ENCODE assay signal across 26 cellular contexts in genomic region chr11:102234779-102235439, GRCh38.
A peak's percentile ranks its signal among the peaks of the same experiment; 100 is the strongest.
DNase-seq lines count a peak whose midpoint lies in the region; ATAC-seq and TF ChIP-seq lines count a peak whose summit lies in the region.
"Had no signal": no experiment of that assay in that cellular context is flagged by ENCODE, and none has a peak within 500 bp of the region (broad histone marks: within the 10 kb centered on the region; RNA-seq: fewer than 3 reads in every experiment).

No MANE protein-coding gene starts in this region.

- WGBS in upper lobe of left lung, 2 donors = 69 to 73% methylated on average over 7 of the region's 7 CpGs

- H3K79me2 ChIP-seq in OCI-LY7 (ENCODE audit: insufficient read depth, low read depth, low read length) = no peaks in the 10 kb centered on the region

- H3K4me1 ChIP-seq in OCI-LY7 (ENCODE audit: insufficient read depth, low read length, poor library complexity, severe bottlenecking) = peaks cover 26% of the 10 kb centered on the region
- H3K4me1 ChIP-seq in upper lobe of left lung = no peaks in the 10 kb centered on the region

- H3K4me1 Mint-ChIP-seq in nephron progenitor cell = peaks cover 36% of the 10 kb centered on the region

- peak overlapping the region; percentile 93 for H3K27ac Mint-ChIP-seq in nephron progenitor cell
- H3K27ac Mint-ChIP-seq: activated CD8-positive, alpha-beta T cell treated with anti-CD3 and anti-CD28 coated beads for 36 hours had no signal

- H3K4me3 ChIP-seq in OCI-LY7 (ENCODE audit: low read depth, low read length, poor library complexity, severe bottlenecking) = no peak overlapping the region
- H3K4me3 ChIP-seq in upper lobe of left lung = no peak overlapping the region
- H3K4me3 ChIP-seq: A549, BLaER1, dorsolateral prefrontal cortex, hepatocyte, thyroid gland had no signal

- no peaks in the 10 kb centered on the region for H3K27me3 ChIP-seq in upper lobe of left lung
- H3K27me3 ChIP-seq: BLaER1, hepatocyte, thyroid gland had no signal

- peaks cover 4% of the 10 kb centered on the region for H3K9me3 Mint-ChIP-seq in nephron progenitor cell
- H3K9me3 Mint-ChIP-seq: activated CD8-positive, alpha-beta T cell treated with anti-CD3 and anti-CD28 coated beads for 36 hours had no signal

- H3K4me3 Mint-ChIP-seq in nephron progenitor cell = peak overlapping the region; percentile 4
- H3K4me3 Mint-ChIP-seq: activated CD8-positive, alpha-beta T cell treated with anti-CD3 and anti-CD28 coated beads for 36 hours had no signal

- no peak overlapping the region for H3K27ac ChIP-seq in OCI-LY7 (ENCODE audit: low read depth, low read length, poor library complexity, severe bottlenecking)
- peak overlapping the region; percentile 12 for H3K27ac ChIP-seq in epithelial cell of prostate
- no peak overlapping the region for H3K27ac ChIP-seq in upper lobe of left lung
- H3K27ac ChIP-seq: A549, BLaER1, dorsolateral prefrontal cortex, hepatocyte, thyroid gland had no signal

- peak overlapping the region; percentile 42 for H3K4me2 ChIP-seq in OCI-LY7 (ENCODE audit: low read length)
- H3K4me2 ChIP-seq: A549, hepatocyte had no signal

- H3K36me3 ChIP-seq in OCI-LY7 (ENCODE audit: insufficient read depth, low read length) (no peaks in the 10 kb centered on the region), upper lobe of left lung (peaks cover 0 to 16% (median 0%) of the 10 kb centered on the region in 4 donors)
- H3K36me3 ChIP-seq: thyroid gland had no signal

- intact Hi-C loops in OCI-LY7 (cut with micrococcal nuclease; ENCODE audit: unreplicated experiment) = no loop called here

- ATAC-seq in HG03460 (IDR thresholded peaks at IDR 0.05; ENCODE audit: unreplicated experiment) = no peak
- no peak for ATAC-seq in upper lobe of left lung (ENCODE audit: low FRiP score in 2 of 2)
- ATAC-seq: A549; activated CD4-positive, CD25-positive, alpha-beta regulatory T cell treated with anti-CD3 and anti-CD28 coated beads, Interleukin-2, amount 50 U/mL, for 24 hours; activated CD8-positive, alpha-beta T cell treated with anti-CD3 and anti-CD28 coated beads for 36 hours had no signal

- no peaks in the 10 kb centered on the region for H4K20me1 ChIP-seq in OCI-LY7 (ENCODE audit: insufficient read depth, low read length)
- H4K20me1 ChIP-seq: BLaER1 had no signal

- peaks cover 62% of the 10 kb centered on the region for H3K36me3 Mint-ChIP-seq in nephron progenitor cell (ENCODE audit: low read depth)

- H3K9me3 ChIP-seq in OCI-LY7 (ENCODE audit: low read length) (no peaks in the 10 kb centered on the region), upper lobe of left lung (no peaks in the 10 kb centered on the region)
- H3K9me3 ChIP-seq: A549, BLaER1, thyroid gland had no signal

- TF ChIP-seq EP300 in upper lobe of left lung (IDR thresholded peaks at IDR 0.05) = no peak

- CTCF ChIA-PET in OCI-LY7 (lab: Charles Lee; ENCODE audit: unreplicated experiment) = no interaction called here

- TF ChIP-seq POLR2A in upper lobe of left lung (IDR thresholded peaks at IDR 0.05) = no peak

- H3K9me2 ChIP-seq in OCI-LY7 (ENCODE audit: insufficient read depth, low read length) = no peaks in the 10 kb centered on the region

- no peak for TF ChIP-seq CTCF in OCI-LY7 (conservative IDR thresholded peaks at IDR 0.05; ENCODE audit: low read length)
- no peak for TF ChIP-seq CTCF in nephron progenitor cell (IDR thresholded peaks at IDR 0.05)
- no peak for TF ChIP-seq CTCF in upper lobe of left lung (IDR thresholded peaks at IDR 0.05)

- peak overlapping the region; percentile 62; the same call in 1 of the 2 replicates for H2AFZ ChIP-seq in OCI-LY7 (ENCODE audit: low read length)
- H2AFZ ChIP-seq: hepatocyte had no signal

- no TSS peak for BruUV-seq in OCI-LY7 (replicated peaks; lab: Mats Ljungman, UMichigan)

- no peaks in the 10 kb centered on the region for H3K27me3 Mint-ChIP-seq in nephron progenitor cell (ENCODE audit: low read depth, poor library complexity)

- POLR2A ChIA-PET in OCI-LY7 (lab: Charles Lee) = interaction anchor here (0.7 to 1.5 kb wide), 2 partner anchors 8 to 188 kb away, joined by 3 to 4 read pairs; partner anchors contain the start of gene CFAP300

- DNase-seq in AG20443 (ENCODE audit: low spot score) (peak; percentile 40), OCI-LY7 (ENCODE audit: low spot score) (no peak), epithelial cell of prostate (ENCODE audit: low read depth, low spot score) (no peak), nephron progenitor cell (no peak), GM19240 (ENCODE audit: insufficient read length, low spot score) (no peak), upper lobe of left lung (no peak)
- DNase-seq in stimulated activated CD4-positive, alpha-beta T cell treated with anti-CD3 and anti-CD28 coated beads, Interleukin-2, amount 100 ng/mL, for 48 hours = no peak
- DNase-seq: activated CD8-positive, alpha-beta T cell treated with anti-CD3 and anti-CD28 coated beads for 36 hours; activated effector memory CD4-positive, alpha-beta T cell treated with anti-CD3 and anti-CD28 coated beads, Interleukin-2, amount 50 U/mL, for 16 hours; activated T-cell treated with anti-CD3 and anti-CD28 coated beads for 4 hours; central memory CD4-positive, alpha-beta T cell; dorsolateral prefrontal cortex; Karpas-422; NCI-H1048; NCI-H187 treated with DMSO at 0.1 percent for 48 hours; Right ventricle myocardium superior; small intestine; stimulated activated CD4-positive, alpha-beta T cell treated with anti-CD3 and anti-CD28 coated beads, Interleukin-4, amount 100 ng/mL, for 1 hour; stimulated activated naive CD4-positive, alpha-beta T cell; T-helper 9 cell; thyroid gland had no signal
